In the genomic region with DNA sequence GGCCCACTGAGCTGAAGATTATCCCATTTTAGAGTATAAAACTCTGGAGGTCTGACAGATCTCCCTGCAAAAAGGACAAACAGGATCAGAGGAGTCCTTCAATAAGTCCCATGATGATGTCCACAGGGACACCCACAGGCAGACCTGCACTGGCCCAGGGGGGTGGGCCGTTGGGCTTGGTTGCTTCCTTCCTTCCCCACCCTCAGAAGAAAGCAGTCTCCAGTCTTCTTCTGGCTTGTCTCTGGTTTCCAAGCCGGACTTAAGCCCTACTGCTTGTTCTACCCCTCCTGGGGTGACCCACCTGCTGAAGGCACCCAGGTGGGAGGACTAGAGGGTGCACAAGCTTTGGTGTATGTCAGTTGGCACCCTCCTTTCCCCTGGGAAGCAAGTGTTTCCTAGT, we compare ENCODE assay signal across 22 cellular contexts.
"Had no signal": no experiment of that assay in that cellular context is flagged by ENCODE, and none has a peak within 500 bp of the region (broad histone marks: within the 10 kb centered on the region; RNA-seq: fewer than 3 reads in every experiment).

No MANE protein-coding gene starts in this region.

- DNase-seq: dermis blood vessel endothelial cell; dorsolateral prefrontal cortex; effector CD8-positive, alpha-beta T cell; effector memory CD8-positive, alpha-beta T cell; endodermal cell; foreskin keratinocyte; heart left ventricle; hippocampal formation; kidney; kidney glomerular epithelial cell; left colon; left ventricle myocardium superior; lower lobe of right lung; mesenchymal stem cell; mucosa of descending colon; naive B cell had no signal

- H3K9me3 ChIP-seq: gastroesophageal sphincter, heart left ventricle, lower lobe of right lung, mucosa of descending colon had no signal

- H3K27me3 ChIP-seq: dorsolateral prefrontal cortex, foreskin keratinocyte, gastroesophageal sphincter, heart left ventricle had no signal

- H3K4me3 Mint-ChIP-seq: effector memory CD8-positive, alpha-beta T cell; endodermal cell; mesothelial cell of epicardium; naive B cell had no signal

- H3K27ac Mint-ChIP-seq: effector memory CD8-positive, alpha-beta T cell; endodermal cell; mesothelial cell of epicardium; naive B cell had no signal

- H3K4me1 ChIP-seq: foreskin keratinocyte, gastroesophageal sphincter, lower lobe of right lung had no signal

- H3K9me3 Mint-ChIP-seq: effector memory CD8-positive, alpha-beta T cell; endodermal cell; mesothelial cell of epicardium; naive B cell had no signal

- H3K36me3 Mint-ChIP-seq: mesothelial cell of epicardium, naive B cell had no signal

- H3K27ac ChIP-seq: coronary artery, dorsolateral prefrontal cortex, epithelial cell of prostate, foreskin keratinocyte, gastroesophageal sphincter, heart left ventricle, lower lobe of right lung had no signal

- H3K4me1 Mint-ChIP-seq: endodermal cell, mesothelial cell of epicardium, naive B cell had no signal

- H3K27me3 Mint-ChIP-seq: naive B cell had no signal

- ATAC-seq: effector memory CD8-positive, alpha-beta T cell; esophagus mucosa; foreskin keratinocyte; gastroesophageal sphincter; left colon; left lobe of liver; left ventricle myocardium superior; lower lobe of right lung; mucosa of descending colon had no signal
